ENCODE assay signal across 1 cellular context in genomic region chr3:124281453-124282316, GRCh38.
TF ChIP-seq lines count a peak whose summit lies in the region.

No MANE protein-coding gene starts in this region.

TF ChIP-seq in SK-N-SH treated with all-trans-retinoic acid at 6 μM for 48 hours, 23 proteins besides CTCF, POLR2A, EP300 and RAD21 (continued from another document):
- no peak for TF ChIP-seq CREB5 (CRISPR knock-in tag; IDR thresholded peaks at IDR 0.05; ENCODE audit: low read depth)
- TF ChIP-seq ESRRG (CRISPR knock-in tag; IDR thresholded peaks at IDR 0.05), result no peak
- TF ChIP-seq BACH2 (CRISPR knock-in tag; IDR thresholded peaks at IDR 0.05; ENCODE audit: borderline replicate concordance), result no peak
- TF ChIP-seq ARNTL (CRISPR knock-in tag; IDR thresholded peaks at IDR 0.05; ENCODE audit: borderline replicate concordance, low read depth), result no peak
